8 cellular contexts compared by ENCODE assay signal in the genomic region with DNA sequence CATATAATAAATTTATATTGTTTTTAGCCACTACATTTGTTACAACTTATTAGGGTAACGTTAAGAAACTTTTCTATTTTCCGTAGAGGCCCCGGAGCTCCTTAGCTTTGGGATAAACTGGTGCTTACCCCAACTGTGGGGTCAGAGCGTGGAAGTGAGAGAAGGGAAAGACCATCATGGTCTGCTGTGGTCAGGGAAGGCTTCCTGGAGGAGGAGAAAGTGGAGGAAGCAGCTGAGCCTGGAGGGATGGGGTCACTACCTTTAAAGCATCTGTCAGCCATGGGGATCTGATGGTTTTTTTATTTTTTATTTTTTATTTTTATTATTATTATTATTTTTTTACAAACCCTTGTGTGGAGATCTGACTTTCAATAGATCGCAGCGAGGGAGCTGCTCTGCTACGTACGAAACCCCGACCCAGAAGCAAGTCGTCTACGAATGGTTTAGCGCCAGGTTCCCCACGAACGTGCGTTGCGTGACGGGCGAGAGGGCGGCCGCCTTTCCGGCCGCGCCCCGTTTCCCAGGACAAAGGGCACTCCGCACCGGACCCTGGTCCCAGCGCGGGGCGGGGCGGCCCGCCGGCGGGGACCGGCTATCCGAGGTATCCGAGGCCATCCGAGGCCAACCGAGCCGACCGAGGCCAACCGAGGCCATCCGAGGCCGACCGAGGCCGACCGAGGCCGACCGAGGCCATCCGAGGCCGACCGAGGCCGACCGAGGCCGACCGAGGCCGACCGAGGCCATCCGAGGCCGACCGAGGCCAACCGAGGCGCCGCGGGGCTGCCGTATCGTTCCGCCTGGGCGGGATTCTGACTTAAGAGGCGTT.
A peak's percentile ranks its signal among the peaks of the same experiment; 100 is the strongest.
DNase-seq lines count a peak whose midpoint lies in the region; ATAC-seq and TF ChIP-seq lines count a peak whose summit lies in the region.

No MANE protein-coding gene starts in this region.

- H3K4me2 ChIP-seq in HCT116 (ENCODE audit: low read length): peak overlapping the region; percentile 69

- no peaks in the 10 kb centered on the region for H4K20me1 ChIP-seq in HCT116 (ENCODE audit: insufficient read depth)

- TF ChIP-seq CTCF in Calu3 (IDR thresholded peaks at IDR 0.05; ENCODE audit: unreplicated experiment) (no peak), HCT116 (IDR thresholded peaks at IDR 0.05 in 2 of 3, conservative IDR thresholded peaks at IDR 0.05 in 1 of 3; ENCODE audit: borderline replicate concordance in 1 of 3, insufficient read depth in 1 of 3, low read depth in 2 of 3, low read length in 2 of 3) (no peak), lung (IDR thresholded peaks at IDR 0.05; ENCODE audit: control extremely low read depth, extremely low read depth) (no peak), endothelial cell (IDR thresholded peaks at IDR 0.05; ENCODE audit: unreplicated experiment) (no peak)
- no peak for TF ChIP-seq CTCF in activated CD8-positive, alpha-beta T cell treated with anti-CD3 and anti-CD28 coated beads for 36 hours (IDR thresholded peaks at IDR 0.05)

- DNase-seq in Calu3 (peak; percentile 76), HCT116 (ENCODE audit: low read depth, low spot score) (peak; percentile 52), NCI-H2107 (lab: John Stamatoyannopoulos, UW) (peak; percentile 44), ecto neural progenitor cell (ENCODE audit: low spot score) (peak; percentile 95), lung (ENCODE audit: low spot score) (peak; percentile 77), endothelial cell (ENCODE audit: low spot score) (no peak)
- DNase-seq in activated CD8-positive, alpha-beta T cell treated with anti-CD3 and anti-CD28 coated beads for 36 hours: peak; percentile 77
- DNase-seq in stimulated activated CD4-positive, alpha-beta T cell treated with anti-CD3 and anti-CD28 coated beads, Interleukin-4, amount 100 ng/mL, for 24 hours: peak; percentile 84

- peak overlapping the region; percentile 34 to 54 for H3K4me3 ChIP-seq in HCT116 (replicated peaks in 1 of 2; ENCODE audit: low read depth in 1 of 2, low read length in 2 of 2)
- H3K4me3 ChIP-seq in lung: peak overlapping the region; percentile 22

- H3K4me1 Mint-ChIP-seq in Calu3 (ENCODE audit: low read depth, unreplicated experiment): no peaks in the 10 kb centered on the region
- H3K4me1 Mint-ChIP-seq in activated CD8-positive, alpha-beta T cell treated with anti-CD3 and anti-CD28 coated beads for 36 hours (ENCODE audit: low read depth): peaks cover 14% of the 10 kb centered on the region
- no peaks in the 10 kb centered on the region for H3K4me1 Mint-ChIP-seq in endothelial cell (ENCODE audit: unreplicated experiment)

- CTCF ChIA-PET in Calu3 (lab: Charles Lee): interaction anchor here (0.6 kb wide), 1 partner anchor 14 kb away, joined by 4 read pairs; no protein-coding TSS in a partner anchor
- CTCF ChIA-PET in HCT116 (lab: Charles Lee): interaction anchor here (1.2 kb wide), 1 partner anchor 57 kb away, joined by 4 read pairs; no protein-coding TSS in a partner anchor
- CTCF ChIA-PET in activated CD8-positive, alpha-beta T cell treated with anti-CD3 and anti-CD28 coated beads for 36 hours (lab: Charles Lee): interaction anchor here (1.1 kb wide), 1 partner anchor 20 kb away, joined by 3 read pairs; no protein-coding TSS in a partner anchor

- H3K27me3 Mint-ChIP-seq in Calu3 (ENCODE audit: unreplicated experiment) (peaks cover 10% of the 10 kb centered on the region), endothelial cell (ENCODE audit: unreplicated experiment) (peaks cover 7% of the 10 kb centered on the region)
- H3K27me3 Mint-ChIP-seq in activated CD8-positive, alpha-beta T cell treated with anti-CD3 and anti-CD28 coated beads for 36 hours: peaks cover 32% of the 10 kb centered on the region

- H3K9me3 ChIP-seq in HCT116 (ENCODE audit: control insufficient read depth in 1 of 2, insufficient read depth in 1 of 2, low read depth in 1 of 2, low read length in 2 of 2) (no peaks in the 10 kb centered on the region), lung (ENCODE audit: control insufficient read depth in 2 of 2, insufficient read depth in 1 of 2, low read length in 1 of 2) (no peaks in the 10 kb centered on the region)

- H3K27ac Mint-ChIP-seq in Calu3 (ENCODE audit: unreplicated experiment) (no peak overlapping the region), endothelial cell (ENCODE audit: unreplicated experiment) (no peak overlapping the region)
- peak overlapping the region; percentile 18 for H3K27ac Mint-ChIP-seq in activated CD8-positive, alpha-beta T cell treated with anti-CD3 and anti-CD28 coated beads for 36 hours

- H3K9ac ChIP-seq in HCT116 (ENCODE audit: low read length): peak overlapping the region; percentile 52

- intact Hi-C loops in Calu3 (cut with micrococcal nuclease; ENCODE audit: unreplicated experiment) (no loop called here), HCT116 (cut with micrococcal nuclease) (no loop called here)
- intact Hi-C loops in activated CD8-positive, alpha-beta T cell treated with anti-CD3 and anti-CD28 coated beads for 36 hours (cut with micrococcal nuclease): no loop called here

- WGBS in lung, 2 donors: 5 to 7% methylated on average over 67 to 69 of the region's 69 CpGs

- POLR2A ChIA-PET in HCT116 (lab: Charles Lee): no interaction called here
- POLR2A ChIA-PET in activated CD8-positive, alpha-beta T cell treated with anti-CD3 and anti-CD28 coated beads for 36 hours (lab: Charles Lee): no interaction called here

- H3K36me3 Mint-ChIP-seq in Calu3 (ENCODE audit: insufficient read depth, unreplicated experiment) (peaks cover 5% of the 10 kb centered on the region), endothelial cell (ENCODE audit: low read depth, unreplicated experiment) (peaks cover 8% of the 10 kb centered on the region)
- H3K36me3 Mint-ChIP-seq in activated CD8-positive, alpha-beta T cell treated with anti-CD3 and anti-CD28 coated beads for 36 hours (ENCODE audit: low read depth): no peaks in the 10 kb centered on the region

- BruUV-seq in Calu3 (replicated peaks; lab: Mats Ljungman, UMichigan): no TSS peak
- BruUV-seq in HCT116 (replicated peaks; lab: Mats Ljungman, UMichigan): no TSS peak

- H3K27me3 ChIP-seq in HCT116 (ENCODE audit: insufficient read depth, low read length): no peaks in the 10 kb centered on the region
- H3K27me3 ChIP-seq in lung (ENCODE audit: control insufficient read depth, insufficient read depth): no peaks in the 10 kb centered on the region

- H3K36me3 ChIP-seq in HCT116 (ENCODE audit: control insufficient read depth in 1 of 2, insufficient read depth in 2 of 2, low read length in 2 of 2) (no peaks in the 10 kb centered on the region), lung (ENCODE audit: control insufficient read depth in 2 of 2, insufficient read depth in 2 of 2, low read length in 2 of 2) (no peaks in the 10 kb centered on the region)

- no peak for TF ChIP-seq POLR2A in HCT116 (IDR thresholded peaks at IDR 0.05; ENCODE audit: borderline replicate concordance, extremely low read depth, insufficient read depth, insufficient read length)

- H3K79me2 ChIP-seq in HCT116 (ENCODE audit: insufficient read depth, low read length): no peaks in the 10 kb centered on the region

- H3K9me3 Mint-ChIP-seq in Calu3 (ENCODE audit: low read depth, unreplicated experiment) (peaks cover 2% of the 10 kb centered on the region), endothelial cell (ENCODE audit: unreplicated experiment) (peaks cover 53% of the 10 kb centered on the region)
- H3K9me3 Mint-ChIP-seq in activated CD8-positive, alpha-beta T cell treated with anti-CD3 and anti-CD28 coated beads for 36 hours: no peaks in the 10 kb centered on the region

- H3K9me2 ChIP-seq in HCT116 (ENCODE audit: insufficient read depth): no peaks in the 10 kb centered on the region

- no peak for TF ChIP-seq RAD21 in HCT116 (IDR thresholded peaks at IDR 0.05; ENCODE audit: low read depth)

- peak overlapping the region; percentile 75 for H2AFZ ChIP-seq in HCT116 (ENCODE audit: low read depth, low read length, poor library complexity, severe bottlenecking)

- H3K27ac ChIP-seq in HCT116 (ENCODE audit: low read depth, low read length): peak overlapping the region; percentile 49; the same call in 1 of the 2 replicates
- H3K27ac ChIP-seq in lung (ENCODE audit: low read depth in 1 of 2, low read length in 1 of 2): no peak overlapping the region

- ATAC-seq in HCT116: peak; percentile 98
- ATAC-seq in activated CD8-positive, alpha-beta T cell treated with anti-CD3 and anti-CD28 coated beads for 36 hours: peak; percentile 81
- ATAC-seq in lung (ENCODE audit: insufficient read depth, low FRiP score): peak; percentile 95

- peaks cover 2 to 21% of the 10 kb centered on the region in 2 experiments; a peak in 3 of 4 replicates for H3K4me1 ChIP-seq in HCT116 (ENCODE audit: control insufficient read depth in 1 of 2, insufficient read depth in 2 of 2, low read length in 2 of 2)
- H3K4me1 ChIP-seq in lung (ENCODE audit: control insufficient read depth in 2 of 2, insufficient read depth in 2 of 2, low read length in 2 of 2): no peaks in the 10 kb centered on the region

- RAD21 ChIA-PET in HCT116 (lab: Charles Lee; ENCODE audit: low non-redundant PET in 1 of 2, low total read pairs in 2 of 2, uncharacterized antibody in 2 of 2, unreplicated experiment in 2 of 2): no interaction called here

- H3K4me3 Mint-ChIP-seq in Calu3 (ENCODE audit: low read depth, unreplicated experiment): no peak overlapping the region
- peak overlapping the region; percentile 67 for H3K4me3 Mint-ChIP-seq in activated CD8-positive, alpha-beta T cell treated with anti-CD3 and anti-CD28 coated beads for 36 hours
- H3K4me3 Mint-ChIP-seq in endothelial cell (ENCODE audit: unreplicated experiment): no peak overlapping the region

TF ChIP-seq in HCT116, 20 proteins besides CTCF, POLR2A, EP300 and RAD21:
- TF ChIP-seq POLR2AphosphoS5 (IDR thresholded peaks at IDR 0.05; ENCODE audit: low read depth, low read length) (peak; percentile 33), SIN3A (IDR thresholded peaks at IDR 0.05; ENCODE audit: low read depth) (no peak)
